8 cellular contexts compared by ENCODE assay signal in the genomic region with DNA sequence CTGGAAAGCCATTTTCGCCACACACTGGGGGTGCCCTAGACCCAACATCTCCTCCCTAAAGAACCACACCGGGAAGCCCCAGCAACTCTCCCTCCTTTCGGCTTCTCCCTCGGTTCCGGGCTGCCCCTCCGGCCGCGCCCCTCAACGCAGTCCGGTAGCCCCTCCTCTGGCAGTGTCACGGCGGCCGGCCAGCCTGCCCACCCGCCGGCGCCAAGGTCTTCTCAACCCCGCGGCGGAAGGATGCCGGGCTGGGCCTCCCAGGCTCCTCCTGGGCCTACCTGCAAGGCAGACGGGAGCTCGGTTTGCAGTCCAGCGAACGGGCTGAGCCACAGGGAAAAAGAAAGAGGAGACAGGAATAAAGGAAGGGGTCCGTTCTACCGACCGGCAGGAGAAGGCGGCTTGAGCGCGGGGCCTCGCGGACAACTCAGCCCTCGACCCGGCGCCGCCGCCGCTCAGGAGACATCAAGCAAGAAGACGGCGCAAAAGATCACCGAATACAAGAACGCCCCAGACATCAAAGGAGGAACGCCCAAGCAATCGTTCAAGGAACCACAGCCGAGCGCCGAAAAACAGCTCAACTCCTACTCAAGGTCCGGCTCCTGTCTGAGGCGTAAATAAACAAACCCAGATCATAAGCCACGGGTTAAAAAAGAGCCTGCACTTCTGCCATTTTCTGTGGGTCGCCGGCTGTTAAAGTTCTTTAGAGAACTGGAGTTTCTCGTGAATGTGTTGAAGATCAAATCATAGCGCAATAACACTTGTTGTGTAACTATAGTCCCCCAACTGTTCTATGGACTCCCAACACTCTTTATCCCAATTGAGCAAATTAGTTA. TPM values are rescaled to one million over a fixed set of nuclear protein-coding genes. Genes with fewer than 3 reads are reported as not detected.
DNase-seq lines count a peak whose midpoint lies in the region; ATAC-seq and TF ChIP-seq lines count a peak whose summit lies in the region.

Gene AMBRA1, minus strand, starts transcription at position 474 of the 833 bp plus-strand sequence. CDS start 45,643 bp downstream, outside the sequence.

- no peak for TF ChIP-seq CTCF in Peyer's patch (IDR thresholded peaks at IDR 0.05)
- TF ChIP-seq CTCF in esophagus squamous epithelium (IDR thresholded peaks at IDR 0.05): no peak

- H3K4me1 ChIP-seq in Peyer's patch (peaks cover 0 to 41% (median 4%) of the 10 kb centered on the region in 4 donors), esophagus squamous epithelium (peaks cover 13 to 54% (median 31%) of the 10 kb centered on the region in 3 donors)

- WGBS in esophagus squamous epithelium, 2 donors: 1 to 4% methylated on average over 21 to 38 of the region's 54 CpGs

- peak within 1 kb of the TSS; percentile 21 to 79 (median 74) for H3K27ac ChIP-seq in Peyer's patch
- H3K27ac ChIP-seq in esophagus squamous epithelium: peak within 1 kb of the TSS; percentile 83 to 93 (median 88)

- H3K36me3 ChIP-seq in Peyer's patch: no peaks in the 10 kb centered on the region
- H3K36me3 ChIP-seq in esophagus squamous epithelium: no peaks in the 10 kb centered on the region

- peak; percentile 79 for ATAC-seq in GM21717 (IDR thresholded peaks at IDR 0.05; ENCODE audit: unreplicated experiment)

- H3K4me3 ChIP-seq in Peyer's patch: peak within 1 kb of the TSS; percentile 61 to 86 (median 74)
- peak within 1 kb of the TSS; percentile 79 to 97 (median 82) for H3K4me3 ChIP-seq in esophagus squamous epithelium

- TF ChIP-seq POLR2A in Peyer's patch (IDR thresholded peaks at IDR 0.05) (peak; percentile 37 to 70), esophagus squamous epithelium (IDR thresholded peaks at IDR 0.05) (peak in 1 of 4 donors; percentile 53)

- H3K27me3 ChIP-seq in Peyer's patch (no peaks in the 10 kb centered on the region), esophagus squamous epithelium (no peaks in the 10 kb centered on the region)

- H3K9me3 ChIP-seq in Peyer's patch (no peaks in the 10 kb centered on the region), esophagus squamous epithelium (no peaks in the 10 kb centered on the region)

- intact Hi-C loops in esophagus squamous epithelium (cut with DNase I): no loop called here

- DNase-seq in DMS53 (lab: John Stamatoyannopoulos, UW): peak; percentile 91
- peak; percentile 90 for DNase-seq in KG1 (lab: John Stamatoyannopoulos, UW)
- DNase-seq in Peyer's patch: peak; percentile 81 to 93 (median 86)
- peak; percentile 94 for DNase-seq in activated T-cell treated with anti-CD3 and anti-CD28 coated beads, Interleukin-2, amount 50 U/mL, for 48 hours
- DNase-seq in esophagus squamous epithelium (lab: John Stamatoyannopoulos, UW): peak; percentile 51
- peak; percentile 96 for DNase-seq in myocyte (ENCODE audit: low read depth)
- DNase-seq in stimulated activated CD8-positive, alpha-beta memory T cell treated with anti-CD3 and anti-CD28 coated beads, Interleukin-7, amount 100 ng/mL, for 4 hours (ENCODE audit: low read depth in 2 of 2): peak; percentile 61 to 69

RNA-seq across cellular contexts. Expression of gene AMBRA1, which starts in this region (rescaled TPM):
- total RNA-seq in Peyer's patch: 10 to 100 TPM; 28.9 to 61.6 (median 41.6) TPM
- 10 to 100 TPM; 20.2 to 31.3 (median 25.9) TPM for total RNA-seq in esophagus squamous epithelium
- total RNA-seq in myocyte: 18.7 and 30.9 TPM in 2 replicates
- polyA plus RNA-seq in myocyte (2012): 13.1 TPM

Comparison
In these comparisons a context has a peak if more than half of its experiments do, and no peak if none do; other contexts are left out.
1. Peak in every context shown above with its lines: DNase-seq, ATAC-seq, H3K4me3 ChIP-seq and H3K27ac ChIP-seq.